2 cellular contexts compared by ENCODE assay signal in the genomic region with DNA sequence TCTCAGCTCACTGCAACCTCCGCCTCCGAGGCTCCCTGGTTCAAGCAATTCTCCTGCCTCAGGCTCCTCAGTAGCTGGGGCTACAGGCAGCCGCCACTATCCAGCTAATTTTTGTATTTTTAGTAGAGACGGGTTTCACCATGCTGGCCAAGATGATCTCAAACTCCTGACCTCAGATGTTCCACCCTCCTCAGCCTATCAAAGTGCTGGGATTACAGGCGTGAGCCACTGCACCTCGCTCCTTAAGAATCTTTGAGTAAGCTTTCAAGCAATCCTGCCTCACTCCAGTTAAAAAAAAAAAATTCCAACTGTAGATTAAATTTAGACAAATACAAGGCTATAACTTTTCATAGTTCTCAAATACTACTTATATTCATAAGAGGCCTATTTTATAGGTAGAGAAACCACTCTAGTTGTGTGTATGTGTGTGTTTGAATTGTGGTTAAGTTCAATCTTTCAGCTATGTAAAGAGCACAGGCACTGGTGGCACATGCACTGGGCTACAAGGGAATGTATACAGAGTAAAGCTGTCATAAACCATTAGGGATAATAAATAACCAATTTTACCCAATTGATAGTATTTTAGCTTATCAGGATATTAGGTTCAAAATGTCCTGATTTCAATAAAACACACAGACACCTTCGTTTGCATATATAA.
TF ChIP-seq lines count a peak whose summit lies in the region.

No MANE protein-coding gene starts in this region.

TF ChIP-seq in HepG2, 621 proteins besides CTCF, POLR2A, EP300 and RAD21:
- TF ChIP-seq TCF12 (IDR thresholded peaks at IDR 0.05) (no peak), TCF12 (CRISPR knock-in tag; IDR thresholded peaks at IDR 0.05) (no peak), ZFP36 (IDR thresholded peaks at IDR 0.05; ENCODE audit: borderline replicate concordance, low read depth, low read length, partially characterized antibody) (no peak), SRSF9 (IDR thresholded peaks at IDR 0.05; ENCODE audit: borderline replicate concordance, insufficient read depth, low read depth, low read length, poor library complexity, severe bottlenecking) (no peak), HMG20B (CRISPR knock-in tag; conservative IDR thresholded peaks at IDR 0.05) (no peak), DNMT1 (CRISPR knock-in tag; IDR thresholded peaks at IDR 0.05) (no peak), ARNT2 (CRISPR knock-in tag; IDR thresholded peaks at IDR 0.05; ENCODE audit: low read depth) (no peak), TRIM24 (CRISPR knock-in tag; IDR thresholded peaks at IDR 0.05) (no peak), SRF (IDR thresholded peaks at IDR 0.05; ENCODE audit: low read depth, low read length) (no peak), RELA (CRISPR knock-in tag; IDR thresholded peaks at IDR 0.05) (no peak), ADNP (CRISPR knock-in tag; IDR thresholded peaks at IDR 0.05) (no peak)
- TF ChIP-seq, protein P1, sequence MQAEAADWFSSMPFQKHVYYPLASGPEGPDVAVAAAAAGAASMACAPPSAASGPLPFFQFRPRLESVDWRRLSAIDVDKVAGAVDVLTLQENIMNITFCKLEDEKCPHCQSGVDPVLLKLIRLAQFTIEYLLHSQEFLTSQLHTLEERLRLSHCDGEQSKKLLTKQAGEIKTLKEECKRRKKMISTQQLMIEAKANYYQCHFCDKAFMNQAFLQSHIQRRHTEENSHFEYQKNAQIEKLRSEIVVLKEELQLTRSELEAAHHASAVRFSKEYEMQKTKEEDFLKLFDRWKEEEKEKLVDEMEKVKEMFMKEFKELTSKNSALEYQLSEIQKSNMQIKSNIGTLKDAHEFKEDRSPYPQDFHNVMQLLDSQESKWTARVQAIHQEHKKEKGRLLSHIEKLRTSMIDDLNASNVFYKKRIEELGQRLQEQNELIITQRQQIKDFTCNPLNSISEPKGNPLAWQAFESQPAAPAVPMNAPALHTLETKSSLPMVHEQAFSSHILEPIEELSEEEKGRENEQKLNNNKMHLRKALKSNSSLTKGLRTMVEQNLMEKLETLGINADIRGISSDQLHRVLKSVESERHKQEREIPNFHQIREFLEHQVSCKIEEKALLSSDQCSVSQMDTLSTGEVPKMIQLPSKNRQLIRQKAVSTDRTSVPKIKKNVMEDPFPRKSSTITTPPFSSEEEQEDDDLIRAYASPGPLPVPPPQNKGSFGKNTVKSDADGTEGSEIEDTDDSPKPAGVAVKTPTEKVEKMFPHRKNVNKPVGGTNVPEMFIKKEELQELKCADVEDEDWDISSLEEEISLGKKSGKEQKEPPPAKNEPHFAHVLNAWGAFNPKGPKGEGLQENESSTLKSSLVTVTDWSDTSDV (CRISPR knock-in tag; IDR thresholded peaks at IDR 0.05) = no peak
- TF ChIP-seq, protein P2, sequence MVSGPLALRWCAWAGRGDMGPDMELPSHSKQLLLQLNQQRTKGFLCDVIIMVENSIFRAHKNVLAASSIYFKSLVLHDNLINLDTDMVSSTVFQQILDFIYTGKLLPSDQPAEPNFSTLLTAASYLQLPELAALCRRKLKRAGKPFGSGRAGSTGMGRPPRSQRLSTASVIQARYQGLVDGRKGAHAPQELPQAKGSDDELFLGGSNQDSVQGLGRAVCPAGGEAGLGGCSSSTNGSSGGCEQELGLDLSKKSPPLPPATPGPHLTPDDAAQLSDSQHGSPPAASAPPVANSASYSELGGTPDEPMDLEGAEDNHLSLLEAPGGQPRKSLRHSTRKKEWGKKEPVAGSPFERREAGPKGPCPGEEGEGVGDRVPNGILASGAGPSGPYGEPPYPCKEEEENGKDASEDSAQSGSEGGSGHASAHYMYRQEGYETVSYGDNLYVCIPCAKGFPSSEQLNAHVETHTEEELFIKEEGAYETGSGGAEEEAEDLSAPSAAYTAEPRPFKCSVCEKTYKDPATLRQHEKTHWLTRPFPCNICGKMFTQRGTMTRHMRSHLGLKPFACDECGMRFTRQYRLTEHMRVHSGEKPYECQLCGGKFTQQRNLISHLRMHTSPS (CRISPR knock-in tag; IDR thresholded peaks at IDR 0.05; ENCODE audit: low read depth) = no peak
- TF ChIP-seq, protein P3, sequence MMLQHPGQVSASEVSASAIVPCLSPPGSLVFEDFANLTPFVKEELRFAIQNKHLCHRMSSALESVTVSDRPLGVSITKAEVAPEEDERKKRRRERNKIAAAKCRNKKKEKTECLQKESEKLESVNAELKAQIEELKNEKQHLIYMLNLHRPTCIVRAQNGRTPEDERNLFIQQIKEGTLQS (CRISPR knock-in tag; IDR thresholded peaks at IDR 0.05) = no peak

TF ChIP-seq in K562, 482 proteins besides CTCF, POLR2A, EP300 and RAD21:
- no peak for TF ChIP-seq ADNP (tag; IDR thresholded peaks at IDR 0.05)
- TF ChIP-seq JUN (IDR thresholded peaks at IDR 0.05; ENCODE audit: borderline replicate concordance, low read depth, low read length) = no peak
- TF ChIP-seq JUN (CRISPR knock-in tag; IDR thresholded peaks at IDR 0.05; ENCODE audit: borderline replicate concordance) = no peak
- TF ChIP-seq, protein P4, sequence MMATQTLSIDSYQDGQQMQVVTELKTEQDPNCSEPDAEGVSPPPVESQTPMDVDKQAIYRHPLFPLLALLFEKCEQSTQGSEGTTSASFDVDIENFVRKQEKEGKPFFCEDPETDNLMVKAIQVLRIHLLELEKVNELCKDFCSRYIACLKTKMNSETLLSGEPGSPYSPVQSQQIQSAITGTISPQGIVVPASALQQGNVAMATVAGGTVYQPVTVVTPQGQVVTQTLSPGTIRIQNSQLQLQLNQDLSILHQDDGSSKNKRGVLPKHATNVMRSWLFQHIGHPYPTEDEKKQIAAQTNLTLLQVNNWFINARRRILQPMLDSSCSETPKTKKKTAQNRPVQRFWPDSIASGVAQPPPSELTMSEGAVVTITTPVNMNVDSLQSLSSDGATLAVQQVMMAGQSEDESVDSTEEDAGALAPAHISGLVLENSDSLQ (IDR thresholded peaks at IDR 0.05) = no peak
- TF ChIP-seq ZNF707 (CRISPR knock-in tag; conservative IDR thresholded peaks at IDR 0.05) = no peak
- no peak for TF ChIP-seq LARP7 (IDR thresholded peaks at IDR 0.05)
- TF ChIP-seq HNRNPK (IDR thresholded peaks at IDR 0.05; ENCODE audit: low read depth, low read length, poor library complexity, severe bottlenecking) = no peak
- TF ChIP-seq ELF1 (tag; IDR thresholded peaks at IDR 0.05) = no peak
- TF ChIP-seq STAT5A (IDR thresholded peaks at IDR 0.05; ENCODE audit: borderline replicate concordance, low read length) = no peak
- TF ChIP-seq, protein P5, sequence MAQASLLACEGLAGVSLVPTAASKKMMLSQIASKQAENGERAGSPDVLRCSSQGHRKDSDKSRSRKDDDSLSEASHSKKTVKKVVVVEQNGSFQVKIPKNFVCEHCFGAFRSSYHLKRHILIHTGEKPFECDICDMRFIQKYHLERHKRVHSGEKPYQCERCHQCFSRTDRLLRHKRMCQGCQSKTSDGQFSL (CRISPR knock-in tag; IDR thresholded peaks at IDR 0.05) = no peak
- TF ChIP-seq, protein P5 (tag; IDR thresholded peaks at IDR 0.05) = no peak
- no peak for TF ChIP-seq SMARCC2 (IDR thresholded peaks at IDR 0.05; ENCODE audit: low read depth)
- TF ChIP-seq, protein P6, sequence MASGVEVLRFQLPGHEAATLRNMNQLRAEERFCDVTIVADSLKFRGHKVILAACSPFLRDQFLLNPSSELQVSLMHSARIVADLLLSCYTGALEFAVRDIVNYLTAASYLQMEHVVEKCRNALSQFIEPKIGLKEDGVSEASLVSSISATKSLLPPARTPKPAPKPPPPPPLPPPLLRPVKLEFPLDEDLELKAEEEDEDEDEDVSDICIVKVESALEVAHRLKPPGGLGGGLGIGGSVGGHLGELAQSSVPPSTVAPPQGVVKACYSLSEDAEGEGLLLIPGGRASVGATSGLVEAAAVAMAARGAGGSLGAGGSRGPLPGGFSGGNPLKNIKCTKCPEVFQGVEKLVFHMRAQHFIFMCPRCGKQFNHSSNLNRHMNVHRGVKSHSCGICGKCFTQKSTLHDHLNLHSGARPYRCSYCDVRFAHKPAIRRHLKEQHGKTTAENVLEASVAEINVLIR (CRISPR knock-in tag; IDR thresholded peaks at IDR 0.05) = no peak
- TF ChIP-seq, protein P7, sequence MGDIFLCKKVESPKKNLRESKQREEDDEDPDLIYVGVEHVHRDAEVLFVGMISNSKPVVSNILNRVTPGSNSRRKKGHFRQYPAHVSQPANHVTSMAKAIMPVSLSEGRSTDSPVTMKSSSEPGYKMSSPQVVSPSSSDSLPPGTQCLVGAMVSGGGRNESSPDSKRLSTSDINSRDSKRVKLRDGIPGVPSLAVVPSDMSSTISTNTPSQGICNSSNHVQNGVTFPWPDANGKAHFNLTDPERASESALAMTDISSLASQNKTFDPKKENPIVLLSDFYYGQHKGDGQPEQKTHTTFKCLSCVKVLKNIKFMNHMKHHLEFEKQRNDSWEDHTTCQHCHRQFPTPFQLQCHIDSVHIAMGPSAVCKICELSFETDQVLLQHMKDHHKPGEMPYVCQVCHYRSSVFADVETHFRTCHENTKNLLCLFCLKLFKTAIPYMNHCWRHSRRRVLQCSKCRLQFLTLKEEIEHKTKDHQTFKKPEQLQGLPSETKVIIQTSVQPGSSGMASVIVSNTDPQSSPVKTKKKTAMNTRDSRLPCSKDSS (IDR thresholded peaks at IDR 0.05; ENCODE audit: low read depth, partially characterized antibody) = no peak
- no peak for TF ChIP-seq ZNF232 (CRISPR knock-in tag; IDR thresholded peaks at IDR 0.05)
- TF ChIP-seq, protein P8, sequence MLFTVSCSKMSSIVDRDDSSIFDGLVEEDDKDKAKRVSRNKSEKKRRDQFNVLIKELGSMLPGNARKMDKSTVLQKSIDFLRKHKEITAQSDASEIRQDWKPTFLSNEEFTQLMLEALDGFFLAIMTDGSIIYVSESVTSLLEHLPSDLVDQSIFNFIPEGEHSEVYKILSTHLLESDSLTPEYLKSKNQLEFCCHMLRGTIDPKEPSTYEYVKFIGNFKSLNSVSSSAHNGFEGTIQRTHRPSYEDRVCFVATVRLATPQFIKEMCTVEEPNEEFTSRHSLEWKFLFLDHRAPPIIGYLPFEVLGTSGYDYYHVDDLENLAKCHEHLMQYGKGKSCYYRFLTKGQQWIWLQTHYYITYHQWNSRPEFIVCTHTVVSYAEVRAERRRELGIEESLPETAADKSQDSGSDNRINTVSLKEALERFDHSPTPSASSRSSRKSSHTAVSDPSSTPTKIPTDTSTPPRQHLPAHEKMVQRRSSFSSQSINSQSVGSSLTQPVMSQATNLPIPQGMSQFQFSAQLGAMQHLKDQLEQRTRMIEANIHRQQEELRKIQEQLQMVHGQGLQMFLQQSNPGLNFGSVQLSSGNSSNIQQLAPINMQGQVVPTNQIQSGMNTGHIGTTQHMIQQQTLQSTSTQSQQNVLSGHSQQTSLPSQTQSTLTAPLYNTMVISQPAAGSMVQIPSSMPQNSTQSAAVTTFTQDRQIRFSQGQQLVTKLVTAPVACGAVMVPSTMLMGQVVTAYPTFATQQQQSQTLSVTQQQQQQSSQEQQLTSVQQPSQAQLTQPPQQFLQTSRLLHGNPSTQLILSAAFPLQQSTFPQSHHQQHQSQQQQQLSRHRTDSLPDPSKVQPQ (CRISPR knock-in tag; IDR thresholded peaks at IDR 0.05; ENCODE audit: borderline replicate concordance) = no peak
- TF ChIP-seq, protein P9, sequence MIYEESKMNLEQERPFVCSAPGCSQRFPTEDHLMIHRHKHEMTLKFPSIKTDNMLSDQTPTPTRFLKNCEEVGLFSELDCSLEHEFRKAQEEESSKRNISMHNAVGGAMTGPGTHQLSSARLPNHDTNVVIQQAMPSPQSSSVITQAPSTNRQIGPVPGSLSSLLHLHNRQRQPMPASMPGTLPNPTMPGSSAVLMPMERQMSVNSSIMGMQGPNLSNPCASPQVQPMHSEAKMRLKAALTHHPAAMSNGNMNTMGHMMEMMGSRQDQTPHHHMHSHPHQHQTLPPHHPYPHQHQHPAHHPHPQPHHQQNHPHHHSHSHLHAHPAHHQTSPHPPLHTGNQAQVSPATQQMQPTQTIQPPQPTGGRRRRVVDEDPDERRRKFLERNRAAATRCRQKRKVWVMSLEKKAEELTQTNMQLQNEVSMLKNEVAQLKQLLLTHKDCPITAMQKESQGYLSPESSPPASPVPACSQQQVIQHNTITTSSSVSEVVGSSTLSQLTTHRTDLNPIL (CRISPR knock-in tag; IDR thresholded peaks at IDR 0.05) = no peak
